1 cellular context compared by ENCODE assay signal in genomic region chr6:137214931-137215330, GRCh38.
A peak's percentile ranks its signal among the peaks of the same experiment; 100 is the strongest.
TF ChIP-seq lines count a peak whose summit lies in the region.

No MANE protein-coding gene starts in this region.

TF ChIP-seq in HepG2, 621 proteins besides CTCF, POLR2A, EP300 and RAD21:
- TF ChIP-seq KLF6 (CRISPR knock-in tag; IDR thresholded peaks at IDR 0.05) (no peak), IRF2 (CRISPR knock-in tag; IDR thresholded peaks at IDR 0.05) (no peak), FOXM1 (CRISPR knock-in tag; IDR thresholded peaks at IDR 0.05) (no peak), CEBPB (IDR thresholded peaks at IDR 0.05; ENCODE audit: borderline replicate concordance, low read depth, low read length) (0 out of 2 replicates have a peak, but pooled peaks have one; percentile 18), MAZ (IDR thresholded peaks at IDR 0.05; ENCODE audit: borderline replicate concordance, low read depth, low read length) (no peak), MAZ (CRISPR knock-in tag; IDR thresholded peaks at IDR 0.05; ENCODE audit: low read depth) (no peak), CREB1 (IDR thresholded peaks at IDR 0.05) (no peak), CREB1 (CRISPR knock-in tag; IDR thresholded peaks at IDR 0.05) (0 out of 2 replicates have a peak, but pooled peaks have one; percentile 30), ZNF572 (CRISPR knock-in tag; IDR thresholded peaks at IDR 0.05) (no peak), NFE2 (CRISPR knock-in tag; IDR thresholded peaks at IDR 0.05) (no peak), PLRG1 (conservative IDR thresholded peaks at IDR 0.05) (no peak), RBAK (CRISPR knock-in tag; IDR thresholded peaks at IDR 0.05) (no peak), GLI4 (CRISPR knock-in tag; IDR thresholded peaks at IDR 0.05; ENCODE audit: borderline replicate concordance) (no peak)
